8 cellular contexts compared by ENCODE assay signal in genomic region chr3:195958736-195959135, GRCh38. TPM values are rescaled to one million over a fixed set of nuclear protein-coding genes. Genes with fewer than 3 reads are reported as not detected.
A peak's percentile ranks its signal among the peaks of the same experiment; 100 is the strongest.
DNase-seq lines count a peak whose midpoint lies in the region; ATAC-seq and TF ChIP-seq lines count a peak whose summit lies in the region.
"Not testable (repeated sequence)": the region's sequence is repeated elsewhere in the genome, so short reads cannot be mapped to it uniquely, and the experiment has no call there.

No MANE protein-coding gene starts in this region.

- H3K4me3 Mint-ChIP-seq in CD4-positive, alpha-beta T cell; activated CD4-positive, alpha-beta memory T cell treated with anti-CD3 and anti-CD28 coated beads, Interleukin-2, amount 10 ng/mL, durations not matched to agents 7 days and 5 days; activated naive CD4-positive, alpha-beta T cell treated with anti-CD3 and anti-CD28 coated beads, Interleukin-2, amount 10 ng/mL, durations not matched to agents 7 days and 5 days: not testable (repeated sequence)

- not testable (repeated sequence) for ATAC-seq in CD4-positive, alpha-beta T cell (ENCODE audit: poor library complexity)

- not testable (repeated sequence) for H3K27ac ChIP-seq in CD4-positive, alpha-beta T cell (ENCODE audit: low read depth, low read length)
- peak overlapping the region in 3 of 59 donors; percentile 17 to 60 (median 28) for H3K27ac ChIP-seq in dorsolateral prefrontal cortex

- POLR2A ChIA-PET in CD4-positive, alpha-beta T cell (lab: Charles Lee); activated CD4-positive, alpha-beta memory T cell treated with anti-CD3 and anti-CD28 coated beads, Interleukin-2, amount 10 ng/mL, durations not matched to agents 7 days and 5 days (lab: Charles Lee): not testable (repeated sequence)

- peaks cover 29% of the 10 kb centered on the region for H3K36me3 Mint-ChIP-seq in CD4-positive, alpha-beta T cell (ENCODE audit: low read depth)
- peaks cover 34% of the 10 kb centered on the region for H3K36me3 Mint-ChIP-seq in activated CD4-positive, alpha-beta memory T cell treated with anti-CD3 and anti-CD28 coated beads, Interleukin-2, amount 10 ng/mL, durations not matched to agents 7 days and 5 days (ENCODE audit: low read depth)
- peaks cover 36% of the 10 kb centered on the region for H3K36me3 Mint-ChIP-seq in activated naive CD4-positive, alpha-beta T cell treated with anti-CD3 and anti-CD28 coated beads, Interleukin-2, amount 10 ng/mL, durations not matched to agents 7 days and 5 days

- H3K27ac Mint-ChIP-seq in CD4-positive, alpha-beta T cell: peak overlapping the region; percentile 47
- H3K27ac Mint-ChIP-seq in activated CD4-positive, alpha-beta memory T cell treated with anti-CD3 and anti-CD28 coated beads, Interleukin-2, amount 10 ng/mL, durations not matched to agents 7 days and 5 days: peak overlapping the region; percentile 66
- peak overlapping the region; percentile 47 for H3K27ac Mint-ChIP-seq in activated naive CD4-positive, alpha-beta T cell treated with anti-CD3 and anti-CD28 coated beads, Interleukin-2, amount 10 ng/mL, durations not matched to agents 7 days and 5 days

- not testable (repeated sequence) for H3K9me3 Mint-ChIP-seq in CD4-positive, alpha-beta T cell; activated CD4-positive, alpha-beta memory T cell treated with anti-CD3 and anti-CD28 coated beads, Interleukin-2, amount 10 ng/mL, durations not matched to agents 7 days and 5 days; activated naive CD4-positive, alpha-beta T cell treated with anti-CD3 and anti-CD28 coated beads, Interleukin-2, amount 10 ng/mL, durations not matched to agents 7 days and 5 days

- not testable (repeated sequence) for H3K4me3 ChIP-seq in dorsolateral prefrontal cortex

- DNase-seq in CD4-positive, alpha-beta T cell; activated naive CD4-positive, alpha-beta T cell treated with anti-CD3 and anti-CD28 coated beads, Interleukin-2, amount 10 ng/mL, durations not matched to agents 7 days and 5 days: not testable (repeated sequence)
- peak; percentile 21 for DNase-seq in activated CD4-positive, alpha-beta memory T cell treated with anti-CD3 and anti-CD28 coated beads, Interleukin-2, amount 10 ng/mL, durations not matched to agents 7 days and 5 days
- DNase-seq in dorsolateral prefrontal cortex (peak in 9 of 10 donors; percentile 22 to 84 (median 62)), islet precursor cell (peak; percentile 32), middle frontal gyrus (ENCODE audit: extremely low spot score, low spot score) (peak; percentile 62), posterior vena cava (ENCODE audit: low spot score) (peak; percentile 73), superior temporal gyrus (ENCODE audit: extremely low spot score) (peak; percentile 32)

- intact Hi-C loops in CD4-positive, alpha-beta T cell (cut with DNase I, micrococcal nuclease); dorsolateral prefrontal cortex (cut with DNase I); posterior vena cava (cut with DNase I): not testable (repeated sequence)

- H3K4me1 Mint-ChIP-seq in CD4-positive, alpha-beta T cell (ENCODE audit: low read depth): peaks cover 12% of the 10 kb centered on the region
- H3K4me1 Mint-ChIP-seq in activated CD4-positive, alpha-beta memory T cell treated with anti-CD3 and anti-CD28 coated beads, Interleukin-2, amount 10 ng/mL, durations not matched to agents 7 days and 5 days: peaks cover 25% of the 10 kb centered on the region
- H3K4me1 Mint-ChIP-seq in activated naive CD4-positive, alpha-beta T cell treated with anti-CD3 and anti-CD28 coated beads, Interleukin-2, amount 10 ng/mL, durations not matched to agents 7 days and 5 days: peaks cover 21% of the 10 kb centered on the region

- CTCF ChIA-PET in CD4-positive, alpha-beta T cell (lab: Charles Lee); activated naive CD4-positive, alpha-beta T cell treated with anti-CD3 and anti-CD28 coated beads, Interleukin-2, amount 10 ng/mL, durations not matched to agents 7 days and 5 days (lab: Charles Lee): not testable (repeated sequence)
- CTCF ChIA-PET in activated CD4-positive, alpha-beta memory T cell treated with anti-CD3 and anti-CD28 coated beads, Interleukin-2, amount 10 ng/mL, durations not matched to agents 7 days and 5 days (lab: Charles Lee): interaction anchor here (1.0 kb wide), 1 partner anchor 64 kb away, joined by 4 read pairs; no protein-coding TSS in a partner anchor

- TF ChIP-seq CTCF in CD4-positive, alpha-beta T cell (IDR thresholded peaks at IDR 0.05); dorsolateral prefrontal cortex (IDR thresholded peaks at IDR 0.05 in 54 of 56, conservative IDR thresholded peaks at IDR 0.05 in 2 of 56; ENCODE audit: low read depth in 1 of 56, partially characterized antibody in 56 of 56): not testable (repeated sequence)

- not testable (repeated sequence) for H3K27me3 ChIP-seq in CD4-positive, alpha-beta T cell (ENCODE audit: control insufficient read depth, insufficient read depth, low read length); dorsolateral prefrontal cortex

- not testable (repeated sequence) for H3K27me3 Mint-ChIP-seq in CD4-positive, alpha-beta T cell; activated CD4-positive, alpha-beta memory T cell treated with anti-CD3 and anti-CD28 coated beads, Interleukin-2, amount 10 ng/mL, durations not matched to agents 7 days and 5 days; activated naive CD4-positive, alpha-beta T cell treated with anti-CD3 and anti-CD28 coated beads, Interleukin-2, amount 10 ng/mL, durations not matched to agents 7 days and 5 days

- not testable (repeated sequence) for H3K9me3 ChIP-seq in CD4-positive, alpha-beta T cell (ENCODE audit: control insufficient read depth, low read length)

RNA-seq across cellular contexts. Expression of gene TNK2, which starts 50.4 kb away (rescaled TPM):
- total RNA-seq in CD4-positive, alpha-beta T cell: 100 to 1,000 TPM; 161 to 171 TPM
- total RNA-seq in activated CD4-positive, alpha-beta memory T cell treated with anti-CD3 and anti-CD28 coated beads, Interleukin-2, amount 10 ng/mL, durations not matched to agents 7 days and 5 days: 100 to 1,000 TPM; 113 to 115 TPM
- total RNA-seq in dorsolateral prefrontal cortex: 100 to 1,000 TPM; 167 to 402 (median 279) TPM
- total RNA-seq in posterior vena cava: 10 to 100 TPM; 24.3 to 34.1 TPM
